ENCODE assay signal across 16 cellular contexts in genomic region chr17:45983614-45984310, GRCh38. TPM values are rescaled to one million over a fixed set of nuclear protein-coding genes. Genes with fewer than 3 reads are reported as not detected.
DNase-seq lines count a peak whose midpoint lies in the region; ATAC-seq, FAIRE-seq and TF ChIP-seq lines count a peak whose summit lies in the region.
"Had no signal": no experiment of that assay in that cellular context is flagged by ENCODE, and none has a peak within 500 bp of the region (broad histone marks: within the 10 kb centered on the region; RNA-seq: fewer than 3 reads in every experiment).

No MANE protein-coding gene starts in this region.

- H3K9me3 ChIP-seq in kidney (ENCODE audit: control insufficient read depth in 1 of 2, low read length in 2 of 2) (no peaks in the 10 kb centered on the region), adrenal gland (replicated peaks in 1 of 3) (no peaks in the 10 kb centered on the region)
- H3K9me3 ChIP-seq: BLaER1 had no signal

- H4K20me1 ChIP-seq in GM23338 (replicated peaks; ENCODE audit: insufficient read depth): no peaks in the 10 kb centered on the region
- H4K20me1 ChIP-seq: BLaER1 had no signal

- H3K4me2 ChIP-seq in GM23338: no peak overlapping the region
- H3K4me2 ChIP-seq: BLaER1 had no signal

- H3K27ac ChIP-seq in GM23338 (ENCODE audit: low read depth) (no peak overlapping the region), kidney (ENCODE audit: low read depth in 2 of 2, low read length in 2 of 2) (no peak overlapping the region), adrenal gland (no peak overlapping the region)
- H3K27ac ChIP-seq: BLaER1 had no signal

- H3K36me3 ChIP-seq in GM23338 (ENCODE audit: insufficient read depth) (no peaks in the 10 kb centered on the region), kidney (ENCODE audit: control insufficient read depth in 1 of 2, insufficient read depth in 2 of 2, low read length in 2 of 2) (no peaks in the 10 kb centered on the region), adrenal gland (replicated peaks in 1 of 2) (no peaks in the 10 kb centered on the region)
- H3K36me3 ChIP-seq: BLaER1 had no signal

- H2AFZ ChIP-seq in GM23338: peak overlapping the region; percentile 63; the same call in 1 of the 2 replicates

- H3K4me1 Mint-ChIP-seq in GM23338: peaks cover 3% of the 10 kb centered on the region; the same call in 2 of the 3 replicates
- H3K4me1 Mint-ChIP-seq in chondrocyte (ENCODE audit: low read depth): no peaks in the 10 kb centered on the region

- H3K36me3 Mint-ChIP-seq in GM23338 (ENCODE audit: low read depth): no peaks in the 10 kb centered on the region
- peaks cover 2% of the 10 kb centered on the region for H3K36me3 Mint-ChIP-seq in chondrocyte (ENCODE audit: low read depth)
- H3K36me3 Mint-ChIP-seq: CD8-positive, alpha-beta T cell had no signal

- no peaks in the 10 kb centered on the region for H3K9me2 ChIP-seq in GM23338 (ENCODE audit: insufficient read depth)

- H3K4me3 ChIP-seq in GM23338 (no peak overlapping the region), kidney (ENCODE audit: low read length in 2 of 2) (no peak overlapping the region), adrenal gland (no peak overlapping the region)
- H3K4me3 ChIP-seq: BLaER1 had no signal

- H3K27ac Mint-ChIP-seq in GM23338 (no peak overlapping the region), chondrocyte (ENCODE audit: unreplicated experiment) (no peak overlapping the region)
- H3K27ac Mint-ChIP-seq: CD8-positive, alpha-beta T cell had no signal

- DNase-seq in GM23338 (ENCODE audit: low spot score) (no peak), chondrocyte (ENCODE audit: low spot score) (peak; percentile 70), kidney (peak; percentile 66), posterior vena cava (ENCODE audit: low spot score) (peak; percentile 68), adrenal gland (no peak), GOT3 (lab: John Stamatoyannopoulos, UW) (no peak)
- DNase-seq: 8988T; Calu3; CD8-positive, alpha-beta T cell; DMS79 treated with DMSO at 0.1 percent for 48 hours; GF-D8; H9 had no signal

- no peaks in the 10 kb centered on the region for H3K79me2 ChIP-seq in GM23338 (replicated peaks; ENCODE audit: insufficient read depth)

- FAIRE-seq in kidney (lab: Jason Lieb, UNC): no peak

- H3K4me3 Mint-ChIP-seq in GM23338 (no peak overlapping the region), chondrocyte (ENCODE audit: unreplicated experiment) (no peak overlapping the region)
- H3K4me3 Mint-ChIP-seq: CD8-positive, alpha-beta T cell; H9 had no signal

- peak; percentile 31 for ATAC-seq in GM23338
- ATAC-seq in GM21515 (IDR thresholded peaks at IDR 0.05; ENCODE audit: unreplicated experiment): no peak
- ATAC-seq: CD8-positive, alpha-beta T cell had no signal

- H3K4me1 ChIP-seq in GM23338 (ENCODE audit: insufficient read depth) (no peaks in the 10 kb centered on the region), kidney (ENCODE audit: control insufficient read depth in 1 of 2, insufficient read depth in 1 of 2, low read depth in 1 of 2, low read length in 2 of 2) (no peaks in the 10 kb centered on the region), adrenal gland (replicated peaks in 1 of 2) (no peaks in the 10 kb centered on the region)

- H3K9ac ChIP-seq in kidney (ENCODE audit: low read length in 2 of 2): no peak overlapping the region
- H3K9ac ChIP-seq: BLaER1 had no signal

- no peak for TF ChIP-seq POLR2A in adrenal gland (IDR thresholded peaks at IDR 0.05)

- H3K27me3 ChIP-seq in GM23338 (ENCODE audit: insufficient read depth): no peaks in the 10 kb centered on the region
- no peaks in the 10 kb centered on the region for H3K27me3 ChIP-seq in adrenal gland
- H3K27me3 ChIP-seq: BLaER1 had no signal

- TF ChIP-seq CTCF in GM23338 (conservative IDR thresholded peaks at IDR 0.05; ENCODE audit: low read depth in 2 of 2) (no peak), chondrocyte (IDR thresholded peaks at IDR 0.05) (no peak), kidney (IDR thresholded peaks at IDR 0.05; ENCODE audit: borderline replicate concordance, extremely low read depth, insufficient read depth) (no peak), adrenal gland (IDR thresholded peaks at IDR 0.05) (no peak)

- H3F3A ChIP-seq in GM23338 (replicated peaks; ENCODE audit: low read depth): no peaks in the 10 kb centered on the region

- intact Hi-C loops in kidney (cut with DNase I): no loop called here
- intact Hi-C loops in posterior vena cava (cut with DNase I): no loop called here
- intact Hi-C loops in adrenal gland (cut with DNase I): no loop called here

- WGBS in adrenal gland, 4 donors: 75 to 86% (median 82%) methylated on average over 12 to 31 of the region's 31 CpGs

- no peaks in the 10 kb centered on the region for H3K9me3 Mint-ChIP-seq in GM23338
- H3K9me3 Mint-ChIP-seq in chondrocyte (ENCODE audit: low read depth): no peaks in the 10 kb centered on the region
- H3K9me3 Mint-ChIP-seq: CD8-positive, alpha-beta T cell; H9 had no signal

- peaks cover 1% of the 10 kb centered on the region for H3K27me3 Mint-ChIP-seq in GM23338 (ENCODE audit: insufficient read depth, low read depth, poor library complexity)
- peaks cover 2% of the 10 kb centered on the region for H3K27me3 Mint-ChIP-seq in chondrocyte (ENCODE audit: low read depth)

TF ChIP-seq in GM23338, 12 proteins besides CTCF, POLR2A, EP300 and RAD21 (continues in another document):
- no peak for TF ChIP-seq REST (IDR thresholded peaks at IDR 0.05; ENCODE audit: unreplicated experiment)
- no peak for TF ChIP-seq STAT1 (IDR thresholded peaks at IDR 0.05; ENCODE audit: unreplicated experiment)
- TF ChIP-seq EZH2 (IDR thresholded peaks at IDR 0.05; ENCODE audit: low read depth, unreplicated experiment): no peak
- no peak for TF ChIP-seq ZNF331 (CRISPR knock-in tag; IDR thresholded peaks at IDR 0.05; ENCODE audit: low read depth)
- no peak for TF ChIP-seq EZH2phosphoT487 (IDR thresholded peaks at IDR 0.05; ENCODE audit: unreplicated experiment)
- no peak for TF ChIP-seq ETS1 (IDR thresholded peaks at IDR 0.05)

RNA-seq across cellular contexts. Expression of gene STH, which starts 15.3 kb away (rescaled TPM):
- total RNA-seq in GM23338 (2014; rRNA removed; shearing (Covaris generic)): not detected in 2 replicates
- 0.55 TPM in 1 of 2 replicates, not detected in the other for polyA plus RNA-seq in GM23338 (2016; fragmentation: Nextera tagmentation; extraction: Ambion mirVana)
- not detected in 3 replicates for total RNA-seq in chondrocyte
- total RNA-seq in kidney: not detected
- not detected for polyA plus RNA-seq in kidney (ENCODE audit: insufficient read depth, low read depth, low replicate concordance)
- not detected for total RNA-seq in posterior vena cava
- total RNA-seq in adrenal gland: not detected
- polyA plus RNA-seq in adrenal gland: not detected
- total RNA-seq: A673; Calu3; CD8-positive, alpha-beta T cell; H9 had no signal
- polyA plus RNA-seq: AG04450 had no signal

Comparison
In these comparisons a context has a peak if more than half of its experiments do, and no peak if none do; other contexts are left out.
1. DNase-seq: peak in chondrocyte (single experiment), kidney (single experiment) and posterior vena cava (single experiment); none in GM23338 (single experiment), adrenal gland (0 of 7) and GOT3 (single experiment).